In the genomic region with DNA sequence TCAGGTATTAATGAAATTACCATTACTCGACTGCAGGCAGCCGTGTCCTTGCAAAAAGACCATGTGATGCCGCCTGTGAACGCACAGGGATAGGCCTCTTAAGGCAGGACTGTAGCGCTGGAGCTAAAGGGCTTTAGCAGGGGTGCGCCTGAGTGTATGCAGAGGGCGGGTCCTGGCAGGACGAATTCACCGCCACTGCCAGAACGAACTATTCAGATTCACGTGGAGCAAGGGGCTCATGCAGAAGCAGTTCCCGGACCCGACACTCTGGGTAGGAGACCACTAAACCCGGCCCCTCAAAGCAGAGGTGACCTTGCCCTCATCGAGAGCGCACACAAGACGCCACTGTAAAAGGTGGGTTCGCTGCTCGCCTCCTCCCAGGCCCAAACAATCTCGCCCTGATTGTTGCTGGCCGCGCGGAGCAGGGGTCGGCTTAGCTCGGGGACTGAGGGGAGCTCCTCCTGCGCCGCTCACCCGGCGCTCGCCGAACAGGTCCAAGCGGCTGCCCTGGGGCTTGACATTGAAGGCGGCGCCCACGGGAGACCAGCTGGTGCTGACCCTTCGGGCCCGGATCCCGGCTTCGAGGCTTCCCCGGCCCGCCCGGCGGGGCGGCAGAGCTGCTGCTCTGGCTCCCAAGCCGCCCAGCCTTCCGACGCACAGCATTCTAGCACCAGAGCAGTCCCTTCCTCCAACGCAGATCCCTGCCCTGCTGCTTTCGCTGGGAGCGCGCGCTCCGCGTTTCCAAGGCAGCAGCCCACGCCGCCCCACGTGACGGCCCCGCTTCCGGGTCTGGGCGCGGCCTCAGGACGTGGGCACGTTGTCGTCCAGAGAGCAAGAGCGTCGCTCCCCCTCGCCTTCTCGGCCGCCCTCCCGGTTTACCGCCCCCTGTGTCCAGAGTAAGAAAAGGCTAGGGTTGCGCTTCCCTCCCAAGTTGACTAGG, we compare ENCODE assay signal across 8 cellular contexts.
DNase-seq lines count a peak whose midpoint lies in the region; ATAC-seq and TF ChIP-seq lines count a peak whose summit lies in the region.

A gene (minus strand): TSS at position 743 of the 940 bp plus-strand sequence. CDS start 80 bp downstream, at position 663.

- peak; percentile 68 for DNase-seq in AG09309 (ENCODE audit: low read depth)
- peak; percentile 73 for DNase-seq in NCI-H2227 treated with DMSO at 0.1 percent for 48 hours (lab: John Stamatoyannopoulos, UW)
- peak; percentile 73 to 81 (median 79) for DNase-seq in activated CD4-positive, CD25-positive, alpha-beta regulatory T cell (lab: John Stamatoyannopoulos, UW)
- peak; percentile 81 for DNase-seq in central memory CD4-positive, alpha-beta T cell
- DNase-seq in inferior parietal cortex (ENCODE audit: extremely low spot score) = peak; percentile 96
- DNase-seq in stimulated activated CD4-positive, alpha-beta T cell treated with anti-CD3 and anti-CD28 coated beads, Interleukin-12 subunit alpha, Interleukin-12 subunit beta, amount 100 ng/mL, for 24 hours (ENCODE audit: low read depth in 2 of 2) = peak; percentile 86 to 87

- peak; percentile 78 for TF ChIP-seq CTCF in AG09309 (IDR thresholded peaks at IDR 0.05; ENCODE audit: control insufficient read depth, insufficient read depth, low read depth, low read length, missing control alignments)

- peak within 1 kb of the TSS; percentile 69 for H3K4me3 ChIP-seq in AG09309 (ENCODE audit: control insufficient read depth, low read depth, low read length)

- ATAC-seq in GM18873 (IDR thresholded peaks at IDR 0.05; ENCODE audit: low FRiP score, unreplicated experiment) (peak; percentile 91), HG03139 (IDR thresholded peaks at IDR 0.05; ENCODE audit: unreplicated experiment) (peak; percentile 93)

Comparison
In these comparisons a context has a peak if more than half of its experiments do, and no peak if none do; other contexts are left out.
1. Peak in every context shown above with its lines: DNase-seq, ATAC-seq and H3K4me3 ChIP-seq.